ENCODE assay signal across 18 cellular contexts in the genomic region with DNA sequence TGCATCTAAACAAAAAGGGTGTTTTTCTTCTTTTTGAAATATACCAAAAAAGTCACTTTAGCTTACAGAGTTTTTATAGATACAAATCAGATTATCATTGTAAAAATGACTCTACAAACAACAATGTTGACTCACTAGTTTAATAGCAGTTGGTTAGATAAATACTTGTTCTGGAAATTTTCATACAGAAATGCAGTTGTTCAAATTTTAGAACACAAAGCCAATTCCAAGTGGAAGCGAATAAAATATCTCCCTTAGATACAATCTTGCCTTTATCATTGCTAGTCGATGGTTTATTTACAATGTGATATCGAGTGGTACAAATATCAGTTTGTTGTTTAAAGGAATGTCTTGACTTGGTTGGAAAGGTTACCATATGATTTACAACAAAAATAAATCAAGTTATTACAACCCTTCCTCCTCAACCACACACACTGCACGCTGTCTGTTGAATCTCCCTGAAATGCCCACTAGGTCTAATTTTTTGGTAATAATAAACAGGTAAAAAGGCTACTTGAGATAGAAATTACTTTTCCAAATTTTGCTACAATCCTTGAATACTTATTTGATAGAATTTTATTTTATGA.
DNase-seq lines count a peak whose midpoint lies in the region; ATAC-seq and TF ChIP-seq lines count a peak whose summit lies in the region.
"Had no signal": no experiment of that assay in that cellular context is flagged by ENCODE, and none has a peak within 500 bp of the region (broad histone marks: within the 10 kb centered on the region; RNA-seq: fewer than 3 reads in every experiment).

No MANE protein-coding gene starts in this region.

- ATAC-seq in HG03045 (IDR thresholded peaks at IDR 0.05; ENCODE audit: unreplicated experiment), result no peak
- ATAC-seq in GM21619 (IDR thresholded peaks at IDR 0.05; ENCODE audit: unreplicated experiment), result no peak
- ATAC-seq: CD8-positive, alpha-beta T cell; HCT116; K562 had no signal

- H3K9me3 Mint-ChIP-seq in activated naive CD4-positive, alpha-beta T cell treated with anti-CD3 and anti-CD28 coated beads, Interleukin-2, amount 10 ng/mL, durations not matched to agents 7 days and 5 days, result no peaks in the 10 kb centered on the region
- no peaks in the 10 kb centered on the region for H3K9me3 Mint-ChIP-seq in progenitor cell of endocrine pancreas (ENCODE audit: low read depth)
- H3K9me3 Mint-ChIP-seq: CD8-positive, alpha-beta T cell had no signal

- H2AFZ ChIP-seq in parathyroid adenoma, result no peak overlapping the region

- no peaks in the 10 kb centered on the region for H3K27me3 ChIP-seq in parathyroid adenoma (ENCODE audit: control insufficient read depth, insufficient read depth, low read length)
- H3K27me3 ChIP-seq: BE2C, MG63 had no signal

- H3K27ac ChIP-seq in parathyroid adenoma, result peak overlapping the region; percentile 62
- H3K27ac ChIP-seq: HL-60 had no signal

- H3K4me3 ChIP-seq in LNCaP clone FGC (ENCODE audit: low read depth, low read length), result no peak overlapping the region
- no peak overlapping the region for H3K4me3 ChIP-seq in fibroblast of mammary gland (ENCODE audit: control insufficient read depth, low read depth, low read length)
- no peak overlapping the region for H3K4me3 ChIP-seq in parathyroid adenoma (ENCODE audit: low read depth, low read length)
- H3K4me3 ChIP-seq: K562, MG63 had no signal

- no peak overlapping the region for H3K4me2 ChIP-seq in parathyroid adenoma (ENCODE audit: low read length)

- H3K4me1 ChIP-seq in parathyroid adenoma, result no peaks in the 10 kb centered on the region
- H3K4me1 ChIP-seq: BE2C had no signal

- no peaks in the 10 kb centered on the region for H3K79me2 ChIP-seq in parathyroid adenoma

- peaks cover 4% of the 10 kb centered on the region for H3K27me3 Mint-ChIP-seq in activated naive CD4-positive, alpha-beta T cell treated with anti-CD3 and anti-CD28 coated beads, Interleukin-2, amount 10 ng/mL, durations not matched to agents 7 days and 5 days
- H3K27me3 Mint-ChIP-seq in progenitor cell of endocrine pancreas, result no peaks in the 10 kb centered on the region

- H3K9me3 ChIP-seq in parathyroid adenoma (ENCODE audit: control insufficient read depth, low read length), result no peaks in the 10 kb centered on the region
- H3K9me3 ChIP-seq: BE2C, MG63 had no signal

- TF ChIP-seq CTCF in LNCaP clone FGC (IDR thresholded peaks at IDR 0.05; ENCODE audit: control insufficient read depth, extremely low read depth, insufficient read depth) (no peak), fibroblast of mammary gland (conservative IDR thresholded peaks at IDR 0.05; ENCODE audit: control insufficient read depth, insufficient read depth, low read depth, low read length) (no peak), parathyroid adenoma (IDR thresholded peaks at IDR 0.05) (no peak), progenitor cell of endocrine pancreas (IDR thresholded peaks at IDR 0.05; ENCODE audit: unreplicated experiment) (no peak)

- no peaks in the 10 kb centered on the region for H3K36me3 ChIP-seq in parathyroid adenoma (ENCODE audit: control insufficient read depth, insufficient read depth, low read length)

- H3K27ac Mint-ChIP-seq in activated naive CD4-positive, alpha-beta T cell treated with anti-CD3 and anti-CD28 coated beads, Interleukin-2, amount 10 ng/mL, durations not matched to agents 7 days and 5 days, result no peak overlapping the region
- H3K27ac Mint-ChIP-seq in progenitor cell of endocrine pancreas, result no peak overlapping the region
- H3K27ac Mint-ChIP-seq: CD8-positive, alpha-beta T cell had no signal

- H3K4me1 Mint-ChIP-seq in activated naive CD4-positive, alpha-beta T cell treated with anti-CD3 and anti-CD28 coated beads, Interleukin-2, amount 10 ng/mL, durations not matched to agents 7 days and 5 days, result peaks cover 3% of the 10 kb centered on the region
- H3K4me1 Mint-ChIP-seq in progenitor cell of endocrine pancreas (ENCODE audit: low read depth), result peaks cover 9% of the 10 kb centered on the region

- CTCF ChIA-PET in activated naive CD4-positive, alpha-beta T cell treated with anti-CD3 and anti-CD28 coated beads, Interleukin-2, amount 10 ng/mL, durations not matched to agents 7 days and 5 days (lab: Charles Lee), result no interaction called here

- H3K4me3 Mint-ChIP-seq in activated naive CD4-positive, alpha-beta T cell treated with anti-CD3 and anti-CD28 coated beads, Interleukin-2, amount 10 ng/mL, durations not matched to agents 7 days and 5 days, result no peak overlapping the region
- H3K4me3 Mint-ChIP-seq in progenitor cell of endocrine pancreas (ENCODE audit: low read depth), result no peak overlapping the region
- H3K4me3 Mint-ChIP-seq: CD8-positive, alpha-beta T cell had no signal

- H3K9ac ChIP-seq in parathyroid adenoma, result no peak overlapping the region

- H3K36me3 Mint-ChIP-seq in activated naive CD4-positive, alpha-beta T cell treated with anti-CD3 and anti-CD28 coated beads, Interleukin-2, amount 10 ng/mL, durations not matched to agents 7 days and 5 days, result no peaks in the 10 kb centered on the region
- H3K36me3 Mint-ChIP-seq in progenitor cell of endocrine pancreas (ENCODE audit: insufficient read depth), result peaks cover 40% of the 10 kb centered on the region
- H3K36me3 Mint-ChIP-seq: CD8-positive, alpha-beta T cell had no signal

- DNase-seq in EL (peak; percentile 16), LNCaP clone FGC (ENCODE audit: low read depth) (peak; percentile 70), fibroblast of mammary gland (ENCODE audit: low read depth) (peak; percentile 15), progenitor cell of endocrine pancreas (ENCODE audit: low spot score, unreplicated experiment) (no peak)
- no peak for DNase-seq in activated naive CD4-positive, alpha-beta T cell treated with anti-CD3 and anti-CD28 coated beads, Interleukin-2, amount 10 ng/mL, durations not matched to agents 7 days and 5 days
- DNase-seq: BE2C; CD8-positive, alpha-beta T cell; MG63; NCI-H187 treated with DMSO at 0.1 percent for 48 hours; NCI-H2171; NCI-H82; SHP77 had no signal

Comparison
In these comparisons a context has a peak if more than half of its experiments do, and no peak if none do; other contexts are left out.
1. DNase-seq: peak in EL (single experiment), LNCaP clone FGC (single experiment) and fibroblast of mammary gland (single experiment); none in activated naive CD4-positive, alpha-beta T cell treated with anti-CD3 and anti-CD28 coated beads, Interleukin-2, amount 10 ng/mL, durations not matched to agents 7 days and 5 days (single experiment) and progenitor cell of endocrine pancreas (single experiment).